ENCODE assay signal across 1 cellular context in genomic region chr6:129643968-129644367, GRCh38.
TF ChIP-seq lines count a peak whose summit lies in the region.

No MANE protein-coding gene starts in this region.

TF ChIP-seq in endothelial cell of umbilical vein, 7 proteins besides CTCF, POLR2A, EP300 and RAD21:
- TF ChIP-seq MAX (IDR thresholded peaks at IDR 0.05; ENCODE audit: insufficient read depth, insufficient read length) (no peak), GATA2 (IDR thresholded peaks at IDR 0.05; ENCODE audit: insufficient read depth, insufficient read length, low read depth, low read length) (no peak), EZH2 (IDR thresholded peaks at IDR 0.05; ENCODE audit: borderline replicate concordance, low read depth, low read length, severe bottlenecking) (no peak)
